In the genomic region with DNA sequence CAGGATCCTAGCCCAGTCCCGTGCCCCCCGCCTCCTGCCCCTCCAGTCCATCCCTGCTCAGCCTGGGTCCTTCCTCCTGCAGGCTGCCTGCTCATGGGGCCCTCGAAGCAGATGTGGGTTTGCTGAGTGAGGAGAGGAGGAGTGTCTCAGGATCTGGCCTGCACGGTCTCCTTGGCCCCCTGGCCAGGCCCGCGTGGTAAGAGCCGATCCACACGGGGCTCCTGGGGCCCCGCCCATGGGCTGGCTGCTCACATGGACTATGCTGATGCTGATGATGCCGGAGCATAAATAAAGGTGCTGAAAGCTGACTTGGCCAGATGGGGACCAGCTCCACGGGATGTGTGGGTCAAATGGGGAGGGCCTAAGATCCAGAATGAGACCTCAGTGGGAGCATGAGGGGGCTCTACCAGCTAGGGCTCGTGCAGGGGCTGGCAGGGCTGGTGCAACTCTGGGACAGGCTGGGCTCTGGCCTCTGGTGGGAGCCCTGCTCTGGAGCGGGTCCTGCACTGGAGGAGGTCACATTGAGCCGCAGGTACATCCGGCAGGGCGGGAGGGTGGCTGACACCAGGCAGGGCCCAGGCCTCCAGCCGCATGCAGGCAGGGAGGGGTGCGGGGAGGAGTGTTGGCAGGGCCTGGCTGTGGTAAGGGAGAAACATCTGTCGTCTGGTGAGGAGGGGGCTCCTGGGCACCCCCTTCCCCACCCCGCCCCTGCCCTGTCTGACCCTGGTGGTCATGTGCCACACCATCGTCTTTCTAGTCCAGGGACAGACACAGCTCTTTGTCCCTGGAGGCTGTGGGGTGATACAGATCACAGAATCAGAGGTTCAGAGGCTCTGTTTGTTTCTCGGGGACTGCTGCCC, we compare ENCODE assay signal across 1 cellular context.
TF ChIP-seq lines count a peak whose summit lies in the region.

No MANE protein-coding gene starts in this region.

TF ChIP-seq in SK-N-SH treated with all-trans-retinoic acid at 6 μM for 48 hours, 23 proteins besides CTCF, POLR2A, EP300 and RAD21 (continued from another document):
- TF ChIP-seq, protein P1, sequence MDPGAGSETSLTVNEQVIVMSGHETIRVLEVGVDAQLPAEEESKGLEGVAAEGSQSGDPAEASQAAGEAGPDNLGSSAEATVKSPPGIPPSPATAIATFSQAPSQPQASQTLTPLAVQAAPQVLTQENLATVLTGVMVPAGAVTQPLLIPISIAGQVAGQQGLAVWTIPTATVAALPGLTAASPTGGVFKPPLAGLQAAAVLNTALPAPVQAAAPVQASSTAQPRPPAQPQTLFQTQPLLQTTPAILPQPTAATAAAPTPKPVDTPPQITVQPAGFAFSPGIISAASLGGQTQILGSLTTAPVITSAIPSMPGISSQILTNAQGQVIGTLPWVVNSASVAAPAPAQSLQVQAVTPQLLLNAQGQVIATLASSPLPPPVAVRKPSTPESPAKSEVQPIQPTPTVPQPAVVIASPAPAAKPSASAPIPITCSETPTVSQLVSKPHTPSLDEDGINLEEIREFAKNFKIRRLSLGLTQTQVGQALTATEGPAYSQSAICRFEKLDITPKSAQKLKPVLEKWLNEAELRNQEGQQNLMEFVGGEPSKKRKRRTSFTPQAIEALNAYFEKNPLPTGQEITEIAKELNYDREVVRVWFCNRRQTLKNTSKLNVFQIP (CRISPR knock-in tag; IDR thresholded peaks at IDR 0.05; ENCODE audit: borderline replicate concordance, low read depth): no peak
- TF ChIP-seq ZNF70 (CRISPR knock-in tag; IDR thresholded peaks at IDR 0.05): no peak
